Comparison of ENCODE assay signal across 8 cellular contexts in the genomic region with DNA sequence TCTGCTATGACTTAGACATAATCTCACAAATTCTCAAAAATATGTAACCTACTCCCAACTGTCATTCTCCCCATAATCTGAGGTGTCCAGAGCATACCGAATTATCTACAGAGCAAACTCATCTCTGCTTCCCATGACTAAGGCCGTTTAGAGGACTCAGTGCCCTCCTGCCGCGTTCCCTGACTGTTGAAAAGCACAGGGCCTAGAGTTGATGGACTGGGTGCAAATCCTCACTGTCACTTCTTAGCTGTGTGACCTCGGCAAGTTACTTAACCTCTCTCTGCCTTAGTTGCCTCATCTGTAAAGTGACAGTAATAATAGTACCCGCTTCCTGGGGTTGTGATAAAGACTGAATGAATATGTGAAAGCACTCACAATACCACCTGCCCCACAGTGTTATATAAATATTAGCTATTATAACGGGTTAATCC. TPM values are rescaled to one million over a fixed set of nuclear protein-coding genes. Genes with fewer than 3 reads are reported as not detected.
DNase-seq lines count a peak whose midpoint lies in the region; ATAC-seq and TF ChIP-seq lines count a peak whose summit lies in the region.

No MANE protein-coding gene starts in this region.

- peak; percentile 6 for DNase-seq in NCI-H446 treated with DMSO at 0.1 percent for 48 hours (lab: John Stamatoyannopoulos, UW)
- DNase-seq in NCI-H446 (lab: John Stamatoyannopoulos, UW): no peak
- no peak for DNase-seq in SK-N-MC (ENCODE audit: low read depth, low spot score)
- peak; percentile 19 for DNase-seq in fibroblast of villous mesenchyme (ENCODE audit: low read depth)
- DNase-seq in dedifferentiated amniotic fluid mesenchymal stem cell (ENCODE audit: extremely low spot score): no peak
- DNase-seq in HuH-7.5 (ENCODE audit: low spot score): no peak
- no peak for DNase-seq in RPMI8226

- H3K36me3 Mint-ChIP-seq in stimulated activated memory B cell treated with anti-CD40 and anti-IgM and Interleukin-4, amounts not matched to agents 10 μg/mL and 1 μg/mL and 100 μg/mL, for 72 hours: no peaks in the 10 kb centered on the region

- no peaks in the 10 kb centered on the region for H3K36me3 ChIP-seq in SK-N-MC (ENCODE audit: insufficient read depth, low read length)

- TF ChIP-seq CTCF in fibroblast of villous mesenchyme (IDR thresholded peaks at IDR 0.05; ENCODE audit: insufficient read depth, low read depth, low read length): no peak

- H3K4me3 ChIP-seq in SK-N-MC: peak overlapping the region; percentile 95
- H3K4me3 ChIP-seq in fibroblast of villous mesenchyme (ENCODE audit: low read depth, low read length): peak overlapping the region; percentile 74

- H3K4me3 Mint-ChIP-seq in stimulated activated memory B cell treated with anti-CD40 and anti-IgM and Interleukin-4, amounts not matched to agents 10 μg/mL and 1 μg/mL and 100 μg/mL, for 72 hours: peak overlapping the region; percentile 8

- H3K9me3 ChIP-seq in SK-N-MC (ENCODE audit: low read depth, low read length): no peaks in the 10 kb centered on the region

- H3K27me3 Mint-ChIP-seq in stimulated activated memory B cell treated with anti-CD40 and anti-IgM and Interleukin-4, amounts not matched to agents 10 μg/mL and 1 μg/mL and 100 μg/mL, for 72 hours: no peaks in the 10 kb centered on the region

- H3K4me1 Mint-ChIP-seq in stimulated activated memory B cell treated with anti-CD40 and anti-IgM and Interleukin-4, amounts not matched to agents 10 μg/mL and 1 μg/mL and 100 μg/mL, for 72 hours: peaks cover 25% of the 10 kb centered on the region

- H3K27ac Mint-ChIP-seq in stimulated activated memory B cell treated with anti-CD40 and anti-IgM and Interleukin-4, amounts not matched to agents 10 μg/mL and 1 μg/mL and 100 μg/mL, for 72 hours: peak overlapping the region; percentile 86

- H3K27ac ChIP-seq in SK-N-MC: no peak overlapping the region

- ATAC-seq in stimulated activated memory B cell treated with anti-CD40 and anti-IgM and Interleukin-4, amounts not matched to agents 10 μg/mL and 1 μg/mL and 100 μg/mL, for 72 hours: no peak

- no peaks in the 10 kb centered on the region for H3K9me3 Mint-ChIP-seq in stimulated activated memory B cell treated with anti-CD40 and anti-IgM and Interleukin-4, amounts not matched to agents 10 μg/mL and 1 μg/mL and 100 μg/mL, for 72 hours

- H3K9ac ChIP-seq in SK-N-MC (ENCODE audit: insufficient read length): peak overlapping the region; percentile 81

RNA-seq across cellular contexts. Expression of a gene that starts 4.7 kb away (rescaled TPM):
- total RNA-seq in fibroblast of villous mesenchyme: 81.5 and 90.7 TPM in 2 replicates

RNA-seq across cellular contexts. Expression of a gene that starts 43.6 kb away (rescaled TPM):
- total RNA-seq in fibroblast of villous mesenchyme: 16.1 and 17.3 TPM in 2 replicates

Comparison
In these comparisons a context has a peak if more than half of its experiments do, and no peak if none do; other contexts are left out.
1. DNase-seq: peak in NCI-H446 treated with DMSO at 0.1 percent for 48 hours (single experiment) and fibroblast of villous mesenchyme (single experiment); none in NCI-H446 (0 of 2), SK-N-MC (single experiment), dedifferentiated amniotic fluid mesenchymal stem cell (single experiment), HuH-7.5 (single experiment) and RPMI8226 (single experiment).